22 cellular contexts compared by ENCODE assay signal in genomic region chr2:25545899-25546298, GRCh38.
"Had no signal": no experiment of that assay in that cellular context is flagged by ENCODE, and none has a peak within 500 bp of the region (broad histone marks: within the 10 kb centered on the region; RNA-seq: fewer than 3 reads in every experiment).

No MANE protein-coding gene starts in this region.

- DNase-seq: activated CD4-positive, alpha-beta T cell treated with anti-CD3 and anti-CD28 coated beads for 48 hours; activated CD4-positive, alpha-beta T cell treated with anti-CD3 and anti-CD28 coated beads, Interleukin-2, amount 50 U/mL, for 48 hours; activated CD8-positive, alpha-beta memory T cell treated with anti-CD3 and anti-CD28 coated beads, Interleukin-2, amount 10 ng/mL, durations not matched to agents 7 days and 5 days; activated gamma-delta T cell; activated naive CD4-positive, alpha-beta T cell treated with anti-CD3 and anti-CD28 coated beads for 36 hours; activated T-cell treated with anti-CD3 and anti-CD28 coated beads, Interleukin-2, amount 50 U/mL, for 48 hours; amygdala; NCI-H1105 treated with DMSO at 0.1 percent for 48 hours; NCI-H1436 treated with DMSO at 0.1 percent for 48 hours; NCI-H187; NCI-H2081; NCI-H524; PC-3; SHP77; SW 1271 had no signal

- H3K4me1 ChIP-seq: SJSA1 had no signal

- H3K4me1 Mint-ChIP-seq: brain; central memory CD8-positive, alpha-beta T cell had no signal

- H3K27me3 ChIP-seq: SJSA1 had no signal

- H3K4me3 Mint-ChIP-seq: activated CD8-positive, alpha-beta memory T cell treated with anti-CD3 and anti-CD28 coated beads, Interleukin-2, amount 10 ng/mL, durations not matched to agents 7 days and 5 days; activated naive CD4-positive, alpha-beta T cell treated with anti-CD3 and anti-CD28 coated beads for 36 hours; activated naive CD8-positive, alpha-beta T cell; activated T-helper 17 cell treated with anti-CD3 and anti-CD28 coated beads, Interleukin-2, amount 50 U/mL, for 72 hours; brain; central memory CD8-positive, alpha-beta T cell had no signal

- H3K27me3 Mint-ChIP-seq: activated CD8-positive, alpha-beta memory T cell treated with anti-CD3 and anti-CD28 coated beads, Interleukin-2, amount 10 ng/mL, durations not matched to agents 7 days and 5 days; activated naive CD8-positive, alpha-beta T cell; activated T-helper 17 cell treated with anti-CD3 and anti-CD28 coated beads, Interleukin-2, amount 50 U/mL, for 72 hours; brain; central memory CD8-positive, alpha-beta T cell had no signal

- H3K27ac Mint-ChIP-seq: activated CD8-positive, alpha-beta memory T cell treated with anti-CD3 and anti-CD28 coated beads, Interleukin-2, amount 10 ng/mL, durations not matched to agents 7 days and 5 days; activated naive CD4-positive, alpha-beta T cell treated with anti-CD3 and anti-CD28 coated beads for 36 hours; activated naive CD8-positive, alpha-beta T cell; activated T-helper 17 cell treated with anti-CD3 and anti-CD28 coated beads, Interleukin-2, amount 50 U/mL, for 72 hours; brain had no signal

- ATAC-seq: activated CD4-positive, CD25-positive, alpha-beta regulatory T cell treated with anti-CD3 and anti-CD28 coated beads, Interleukin-2, amount 50 U/mL, for 24 hours; activated CD8-positive, alpha-beta memory T cell treated with anti-CD3 and anti-CD28 coated beads, Interleukin-2, amount 10 ng/mL, durations not matched to agents 7 days and 5 days; activated T-helper 17 cell treated with anti-CD3 and anti-CD28 coated beads, Interleukin-2, amount 50 U/mL, for 72 hours; PC-3; SK-N-SH treated with all-trans-retinoic acid at 6 μM for 48 hours had no signal

- H3K36me3 ChIP-seq: SJSA1 had no signal

- H3K9me3 ChIP-seq: SJSA1 had no signal

- H3K4me3 ChIP-seq: SJSA1 had no signal

- H3K27ac ChIP-seq: SJSA1 had no signal

- H3K9me3 Mint-ChIP-seq: activated naive CD4-positive, alpha-beta T cell treated with anti-CD3 and anti-CD28 coated beads for 36 hours; activated T-helper 17 cell treated with anti-CD3 and anti-CD28 coated beads, Interleukin-2, amount 50 U/mL, for 72 hours; central memory CD8-positive, alpha-beta T cell had no signal
